ENCODE assay signal across 1 cellular context in genomic region chr1:81950037-81950436, GRCh38.
TF ChIP-seq lines count a peak whose summit lies in the region.

No MANE protein-coding gene starts in this region.

TF ChIP-seq in GM23338, 12 proteins besides CTCF, POLR2A, EP300 and RAD21 (continued from another document):
- TF ChIP-seq ZNF462 (CRISPR knock-in tag; IDR thresholded peaks at IDR 0.05): no peak
- no peak for TF ChIP-seq EZH2 (IDR thresholded peaks at IDR 0.05; ENCODE audit: low read depth, unreplicated experiment)
